In genomic region chr7:24979863-24980694, GRCh38 we compare ENCODE assay signal across 8 cellular contexts. TPM values are rescaled to one million over a fixed set of nuclear protein-coding genes. Genes with fewer than 3 reads are reported as not detected.
DNase-seq lines count a peak whose midpoint lies in the region; ATAC-seq, FAIRE-seq and TF ChIP-seq lines count a peak whose summit lies in the region.

Gene OSBPL3 (minus strand): TSS chr7:24980178. CDS start chr7:24892472, 87,706 bp downstream.

- peaks cover 2% of the 10 kb centered on the region for H3K9me1 ChIP-seq in keratinocyte (ENCODE audit: control insufficient read depth, extremely low read depth, insufficient read depth, low read length)

- H3K79me2 ChIP-seq in keratinocyte (ENCODE audit: control insufficient read depth, insufficient read depth, low read length): peaks cover 48% of the 10 kb centered on the region

- H3K9ac ChIP-seq in keratinocyte (ENCODE audit: control insufficient read depth, extremely low read depth, insufficient read depth, low read length): peak within 1 kb of the TSS; percentile 87

- H3K4me1 ChIP-seq in keratinocyte (ENCODE audit: control insufficient read depth, extremely low read depth, insufficient read depth, low read length): peaks cover 43% of the 10 kb centered on the region

- H3K4me2 ChIP-seq in keratinocyte (ENCODE audit: control insufficient read depth, extremely low read depth, insufficient read depth, low read depth, low read length): peak within 1 kb of the TSS; percentile 98

- H3K36me3 ChIP-seq in keratinocyte (ENCODE audit: control insufficient read depth in 2 of 2, extremely low read depth in 1 of 2, insufficient read depth in 2 of 2, low read length in 2 of 2): no peaks in the 10 kb centered on the region

- dilution Hi-C loops in keratinocyte (cut with MboI; ENCODE audit: extremely low pct_ligation_motif_present, low sequenced_read_pairs): no loop called here

- TF ChIP-seq CTCF in keratinocyte (optimal IDR thresholded peaks at IDR 0.05 in 1 of 3, IDR thresholded peaks at IDR 0.05 in 1 of 3, conservative IDR thresholded peaks at IDR 0.05 in 1 of 3; ENCODE audit: extremely low read depth in 1 of 3, insufficient read depth in 2 of 3, low read length in 3 of 3): peak in 1 of 3 experiments; percentile 35

- H3K27me3 ChIP-seq in keratinocyte (ENCODE audit: control insufficient read depth, extremely low read depth, insufficient read depth, low read length): no peaks in the 10 kb centered on the region

- peak within 1 kb of the TSS; percentile 79 for H3K27ac ChIP-seq in keratinocyte (ENCODE audit: control insufficient read depth, insufficient read depth, low read length)

- peak; percentile 74 for ATAC-seq in GM18907 (IDR thresholded peaks at IDR 0.05; ENCODE audit: unreplicated experiment)
- peak; percentile 65 for ATAC-seq in HG03139 (IDR thresholded peaks at IDR 0.05; ENCODE audit: unreplicated experiment)

- peak within 1 kb of the TSS; percentile 86 to 95 (median 91) for H3K4me3 ChIP-seq in keratinocyte (ENCODE audit: control insufficient read depth in 2 of 3, extremely low read depth in 1 of 3, insufficient read depth in 2 of 3, low read depth in 1 of 3, low read length in 3 of 3)

- H4K20me1 ChIP-seq in keratinocyte (ENCODE audit: control insufficient read depth, extremely low read depth, insufficient read depth, low read length): no peaks in the 10 kb centered on the region

- peak; percentile 98 for DNase-seq in AG08395 (ENCODE audit: low spot score)
- DNase-seq in NCI-H2227 treated with DMSO at 0.1 percent for 48 hours (lab: John Stamatoyannopoulos, UW): peak; percentile 78
- peak; percentile 90 to 92 (median 90) for DNase-seq in activated CD4-positive, CD25-positive, alpha-beta regulatory T cell (lab: John Stamatoyannopoulos, UW)
- DNase-seq in central memory CD4-positive, alpha-beta T cell: peak; percentile 94
- peak; percentile 76 for DNase-seq in keratinocyte (ENCODE audit: low read depth, low spot score)
- peak; percentile 92 to 97 (median 92) for DNase-seq in stimulated activated CD4-positive, alpha-beta T cell treated with anti-CD3 and anti-CD28 coated beads, Interleukin-12 subunit alpha, Interleukin-12 subunit beta, amount 100 ng/mL, for 48 hours (ENCODE audit: low read depth in 2 of 3, low spot score in 1 of 3)

- no peaks in the 10 kb centered on the region for H3K9me3 ChIP-seq in keratinocyte (ENCODE audit: control insufficient read depth, low read depth, low read length)

- H2AFZ ChIP-seq in keratinocyte (ENCODE audit: control insufficient read depth, low read length): peak within 1 kb of the TSS; percentile 95

- FAIRE-seq in keratinocyte (lab: Jason Lieb, UNC): peak; percentile 63

RNA-seq across cellular contexts. Expression of gene OSBPL3, which starts in this region (rescaled TPM):
- 18.3 to 36.3 TPM (median 34.0 TPM) in 3 replicates for polyA plus RNA-seq in keratinocyte
- 57.0 TPM for polyA plus RNA-seq in keratinocyte (2011; ENCODE audit: low read depth)
- 14.4 and 26.5 TPM in 2 replicates for polyA plus RNA-seq in keratinocyte (2011; cell fraction: cytosol; rRNA removed)
- polyA plus RNA-seq in keratinocyte (2011; cell fraction: nucleus; rRNA removed): 66.2 and 74.1 TPM in 2 replicates
- 17.2 and 26.3 TPM in 2 replicates for polyA plus RNA-seq in keratinocyte (2012; ENCODE audit: low replicate concordance)
- 18.6 to 45.3 TPM (median 25.7 TPM) in 3 replicates for polyA minus RNA-seq in keratinocyte
- polyA minus RNA-seq in keratinocyte (2011; cell fraction: cytosol; rRNA and poly(A)+ RNA removed): 23.8 TPM
- 42.8 and 66.2 TPM in 2 replicates for polyA minus RNA-seq in keratinocyte (2011; cell fraction: nucleus; rRNA and poly(A)+ RNA removed)

Comparison
In these comparisons a context has a peak if more than half of its experiments do, and no peak if none do; other contexts are left out.
1. Peak in every context shown above with its lines: DNase-seq, ATAC-seq, H3K4me3 ChIP-seq and H3K27ac ChIP-seq.